In genomic region chr4:173334891-173335754, GRCh38 we compare ENCODE assay signal across 8 cellular contexts.
DNase-seq lines count a peak whose midpoint lies in the region; ATAC-seq, FAIRE-seq and TF ChIP-seq lines count a peak whose summit lies in the region.

No MANE protein-coding gene starts in this region.

- peak; percentile 87 for DNase-seq in AG08395 (ENCODE audit: low spot score)
- peak; percentile 56 for DNase-seq in GM18507 (ENCODE audit: extremely low spot score, insufficient read length, low read depth)
- peak; percentile 83 to 97 (median 94) for DNase-seq in NCI-H1417 (lab: John Stamatoyannopoulos, UW)
- DNase-seq in SKM-1 (lab: John Stamatoyannopoulos, UW; ENCODE audit: unreplicated experiment): peak; percentile 68
- peak; percentile 86 to 90 for DNase-seq in cardiac fibroblast (ENCODE audit: low read depth in 2 of 2)
- peak; percentile 60 for DNase-seq in iris pigment epithelial cell (ENCODE audit: low read depth)
- peak; percentile 18 for DNase-seq in stimulated activated CD4-positive, alpha-beta T cell treated with anti-CD3 and anti-CD28 coated beads, Interleukin-12 subunit alpha, Interleukin-12 subunit beta, amount 100 ng/mL, for 4 hours

- no peak for TF ChIP-seq CTCF in cardiac fibroblast (IDR thresholded peaks at IDR 0.05; ENCODE audit: low read depth, low read length)

- peak; percentile 83 for FAIRE-seq in GM18507 (lab: Jason Lieb, UNC)

- peak overlapping the region; percentile 69 to 84 for H3K4me3 ChIP-seq in cardiac fibroblast (replicated peaks in 1 of 2; ENCODE audit: low read depth in 2 of 2, low read length in 2 of 2)

- peak; percentile 30 for ATAC-seq in HG02884 (IDR thresholded peaks at IDR 0.05; ENCODE audit: unreplicated experiment)

Comparison
In these comparisons a context has a peak if more than half of its experiments do, and no peak if none do; other contexts are left out.
1. Peak in every context shown above with its lines: DNase-seq, ATAC-seq and H3K4me3 ChIP-seq.
2. DNase-seq: peak in every context shown above with its lines; median percentile 94 in NCI-H1417; 88 in cardiac fibroblast; 87 in AG08395; 68 in SKM-1; 60 in iris pigment epithelial cell; 56 in GM18507; 18 in stimulated activated CD4-positive, alpha-beta T cell treated with anti-CD3 and anti-CD28 coated beads, Interleukin-12 subunit alpha, Interleukin-12 subunit beta, amount 100 ng/mL, for 4 hours.